9 cellular contexts compared by ENCODE assay signal in genomic region chr19:38830039-38830733, GRCh38. TPM values are rescaled to one million over a fixed set of nuclear protein-coding genes. Genes with fewer than 3 reads are reported as not detected.
DNase-seq lines count a peak whose midpoint lies in the region; ATAC-seq and TF ChIP-seq lines count a peak whose summit lies in the region.
"Had no signal": no experiment of that assay in that cellular context is flagged by ENCODE, and none has a peak within 500 bp of the region (broad histone marks: within the 10 kb centered on the region; RNA-seq: fewer than 3 reads in every experiment).

No MANE protein-coding gene starts in this region.

- TF ChIP-seq CTCF in lower lobe of right lung (IDR thresholded peaks at IDR 0.05) (no peak), GM10266 (IDR thresholded peaks at IDR 0.05; ENCODE audit: control insufficient read depth, insufficient read depth, low read depth, missing control alignments) (no peak), ovary (IDR thresholded peaks at IDR 0.05) (no peak)

- no peak for DNase-seq in stimulated activated naive CD8-positive, alpha-beta T cell treated with anti-CD3 and anti-CD28 coated beads, Interleukin-15, Interleukin-2, amounts not matched to agents 100 U/mL and 50 U/mL, for 24 hours
- peak; percentile 38 for DNase-seq in adipocyte (ENCODE audit: low read depth)
- DNase-seq in lower lobe of right lung, result no peak
- DNase-seq in GM10266 (ENCODE audit: extremely low spot score), result no peak
- no peak for DNase-seq in ovary
- DNase-seq in globus pallidus (ENCODE audit: low spot score), result no peak
- DNase-seq in posterior vena cava (ENCODE audit: low spot score), result no peak
- DNase-seq: NCI-H446 had no signal

- no peaks in the 10 kb centered on the region for H3K27me3 ChIP-seq in adipocyte (replicated peaks; ENCODE audit: control insufficient read depth, insufficient read depth, low read length)
- H3K27me3 ChIP-seq in lower lobe of right lung (ENCODE audit: low read depth), result no peaks in the 10 kb centered on the region
- H3K27me3 ChIP-seq in ovary, result no peaks in the 10 kb centered on the region

- 69 to 76% (median 73%) methylated on average over 4 of the region's 4 CpGs for WGBS in ovary, 3 donors

- intact Hi-C loops in lower lobe of right lung (cut with DNase I), result no loop called here
- intact Hi-C loops in ovary (cut with DNase I), result loop anchor here in 1 of 4 donors (10.0 kb wide), 1 partner anchor 185 kb away; the partner anchor contains the start of gene ACTN4
- intact Hi-C loops in posterior vena cava (cut with DNase I), result loop anchor here (5.0 to 10.0 kb wide), 3 partner anchors 95 to 1972 kb away; partner anchors contain the start of gene ACTN4 (in 1 of the 2)

- H3K27me3 Mint-ChIP-seq in stimulated activated naive CD8-positive, alpha-beta T cell treated with anti-CD3 and anti-CD28 coated beads, Interleukin-15, Interleukin-2, amounts not matched to agents 100 ng/mL and 50 ng/mL, for 24 hours, result no peaks in the 10 kb centered on the region

- no peak for TF ChIP-seq EP300 in ovary (IDR thresholded peaks at IDR 0.05)

- no peak overlapping the region for H3K27ac Mint-ChIP-seq in stimulated activated naive CD8-positive, alpha-beta T cell treated with anti-CD3 and anti-CD28 coated beads, Interleukin-15, Interleukin-2, amounts not matched to agents 100 ng/mL and 50 ng/mL, for 24 hours

- no peaks in the 10 kb centered on the region for H3K9me3 ChIP-seq in adipocyte (ENCODE audit: control insufficient read depth, low read length)
- H3K9me3 ChIP-seq in lower lobe of right lung, result no peaks in the 10 kb centered on the region
- no peaks in the 10 kb centered on the region for H3K9me3 ChIP-seq in ovary

- H3K27ac ChIP-seq in lower lobe of right lung (no peak overlapping the region), ovary (no peak overlapping the region)

- H3K9me3 Mint-ChIP-seq in stimulated activated naive CD8-positive, alpha-beta T cell treated with anti-CD3 and anti-CD28 coated beads, Interleukin-15, Interleukin-2, amounts not matched to agents 100 ng/mL and 50 ng/mL, for 24 hours, result no peaks in the 10 kb centered on the region

- H3K36me3 Mint-ChIP-seq in stimulated activated naive CD8-positive, alpha-beta T cell treated with anti-CD3 and anti-CD28 coated beads, Interleukin-15, Interleukin-2, amounts not matched to agents 100 ng/mL and 50 ng/mL, for 24 hours (ENCODE audit: low read depth), result peaks cover 28% of the 10 kb centered on the region

- H3K36me3 ChIP-seq in adipocyte (ENCODE audit: control insufficient read depth, insufficient read depth, low read length, severe bottlenecking) (peaks cover 18% of the 10 kb centered on the region), lower lobe of right lung (peaks cover 53% of the 10 kb centered on the region), ovary (no peaks in the 10 kb centered on the region)

- H3K4me3 Mint-ChIP-seq in stimulated activated naive CD8-positive, alpha-beta T cell treated with anti-CD3 and anti-CD28 coated beads, Interleukin-15, Interleukin-2, amounts not matched to agents 100 ng/mL and 50 ng/mL, for 24 hours, result peak overlapping the region; percentile 89

- peak overlapping the region; percentile 87 for H3K4me3 ChIP-seq in adipocyte (ENCODE audit: low read length)
- peak overlapping the region; percentile 71 for H3K4me3 ChIP-seq in lower lobe of right lung
- H3K4me3 ChIP-seq in ovary, result no peak overlapping the region

- peaks cover 38% of the 10 kb centered on the region for H3K4me1 ChIP-seq in adipocyte (ENCODE audit: control insufficient read depth, insufficient read depth, low read length)
- peaks cover 35% of the 10 kb centered on the region for H3K4me1 ChIP-seq in lower lobe of right lung
- H3K4me1 ChIP-seq in ovary (ENCODE audit: insufficient read depth), result peaks cover 7% of the 10 kb centered on the region

- peak overlapping the region; percentile 96 for H3K9ac ChIP-seq in adipocyte (ENCODE audit: low read length)

- no peak for ATAC-seq in stimulated activated naive CD8-positive, alpha-beta T cell treated with anti-CD3 and anti-CD28 coated beads, Interleukin-15, Interleukin-2, amounts not matched to agents 100 U/mL and 50 U/mL, for 24 hours
- ATAC-seq in lower lobe of right lung, result no peak

- TF ChIP-seq POLR2A in ovary (IDR thresholded peaks at IDR 0.05), result no peak

- H3K4me1 Mint-ChIP-seq in stimulated activated naive CD8-positive, alpha-beta T cell treated with anti-CD3 and anti-CD28 coated beads, Interleukin-15, Interleukin-2, amounts not matched to agents 100 ng/mL and 50 ng/mL, for 24 hours (ENCODE audit: low read depth), result peaks cover 27% of the 10 kb centered on the region

RNA-seq across cellular contexts. Expression of gene ECH1, which starts 1.4 kb away (rescaled TPM):
- 227 TPM for total RNA-seq in lower lobe of right lung
- 100 to 1,000 TPM in 5 of 7 donors, 10 to 100 TPM in 2; 67.6 to 146 (median 113) TPM for total RNA-seq in ovary
- polyA plus RNA-seq in ovary, result 100 to 1,000 TPM; 202 to 243 TPM
- 100 to 1,000 TPM; 100 to 158 TPM for total RNA-seq in posterior vena cava

RNA-seq across cellular contexts. Expression of gene LGALS4, which starts 17.4 kb away (rescaled TPM):
- total RNA-seq in lower lobe of right lung (4.2 TPM), ovary (1 to 10 TPM in 4 of 7 donors, under 1 TPM in 3; 0.57 to 7.4 (median 2.2) TPM), posterior vena cava (under 1 TPM in 1 of 2 donors, not detected in 1; 0.86 TPM)
- polyA plus RNA-seq in ovary, result 1 to 10 TPM in 1 of 2 donors, under 1 TPM in 1; 0.80 to 1.4 TPM

RNA-seq across cellular contexts. Expression of gene HNRNPL, which starts 19.6 kb away (rescaled TPM):
- 274 TPM for total RNA-seq in lower lobe of right lung
- total RNA-seq in ovary, result 100 to 1,000 TPM; 110 to 282 (median 230) TPM
- polyA plus RNA-seq in ovary, result 100 to 1,000 TPM; 152 to 284 TPM
- total RNA-seq in posterior vena cava, result 100 to 1,000 TPM; 191 to 194 TPM

RNA-seq across cellular contexts. Expression of gene LGALS7B, which starts 41.2 kb away (rescaled TPM):
- total RNA-seq in lower lobe of right lung (not detected), ovary (not detected), posterior vena cava (not detected)
- polyA plus RNA-seq in ovary, result not detected

RNA-seq across cellular contexts. Expression of gene RINL, which starts 47.9 kb away (rescaled TPM):
- total RNA-seq in lower lobe of right lung (8.3 TPM), ovary (1 to 10 TPM; 1.1 to 4.7 (median 2.6) TPM), posterior vena cava (1 to 10 TPM; 5.8 to 6.1 TPM)
- 1 to 10 TPM; 2.3 to 3.4 TPM for polyA plus RNA-seq in ovary
